Comparison of ENCODE assay signal across 15 cellular contexts in the genomic region with DNA sequence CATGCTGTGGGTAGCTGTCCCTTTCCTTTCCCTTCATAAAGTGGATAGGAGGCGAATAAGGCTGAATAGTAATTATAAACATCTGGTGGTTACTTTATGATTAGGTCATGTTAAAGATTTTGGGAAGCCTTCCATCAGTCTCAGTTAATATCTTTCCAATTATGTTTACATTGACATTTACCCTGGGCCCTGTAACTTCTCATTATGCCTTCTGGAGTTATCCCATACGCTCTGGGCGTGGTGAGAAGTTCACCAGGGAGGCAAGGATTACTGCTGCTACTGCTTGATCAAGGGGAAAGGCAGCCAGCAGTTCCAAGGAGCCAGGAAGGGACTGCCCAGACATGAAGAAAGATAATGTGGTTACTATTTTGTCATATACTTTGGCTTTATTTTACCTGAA.
DNase-seq lines count a peak whose midpoint lies in the region; ATAC-seq and TF ChIP-seq lines count a peak whose summit lies in the region.
"Had no signal": no experiment of that assay in that cellular context is flagged by ENCODE, and none has a peak within 500 bp of the region (broad histone marks: within the 10 kb centered on the region; RNA-seq: fewer than 3 reads in every experiment).

No MANE protein-coding gene starts in this region.

- H3K27me3 ChIP-seq in adipocyte (replicated peaks; ENCODE audit: control insufficient read depth, insufficient read depth, low read length) (no peaks in the 10 kb centered on the region), mesendoderm (ENCODE audit: insufficient read depth, low read length, poor library complexity) (no peaks in the 10 kb centered on the region)
- H3K27me3 ChIP-seq: BE2C had no signal

- H3K4me1 ChIP-seq in adipocyte (ENCODE audit: control insufficient read depth, insufficient read depth, low read length) (peaks cover 17% of the 10 kb centered on the region), mesendoderm (ENCODE audit: control insufficient read depth, low read depth, low read length) (no peaks in the 10 kb centered on the region)
- H3K4me1 ChIP-seq: BE2C had no signal

- no peak for ATAC-seq in activated T-helper 17 cell treated with anti-CD3 and anti-CD28 coated beads, Interleukin-2, amount 50 U/mL, for 72 hours (replicated peaks)
- ATAC-seq: GM12878, HepG2 had no signal

- H3K18ac ChIP-seq in mesendoderm (ENCODE audit: low read length) = no peak overlapping the region

- H3K9ac ChIP-seq in adipocyte (ENCODE audit: low read length) (no peak overlapping the region), mesendoderm (ENCODE audit: low read length) (no peak overlapping the region)

- no peak overlapping the region for H2BK15ac ChIP-seq in mesendoderm (replicated peaks; ENCODE audit: low read depth)

- H3K27ac ChIP-seq in mesendoderm (ENCODE audit: low read depth, low read length) = no peak overlapping the region
- H3K27ac ChIP-seq: C4-2B had no signal

- H3K27me3 Mint-ChIP-seq in IgD-negative memory B cell = no peaks in the 10 kb centered on the region
- H3K27me3 Mint-ChIP-seq in activated T-helper 17 cell treated with anti-CD3 and anti-CD28 coated beads, Interleukin-2, amount 50 U/mL, for 72 hours = no peaks in the 10 kb centered on the region

- no peaks in the 10 kb centered on the region for H3K36me3 ChIP-seq in adipocyte (ENCODE audit: control insufficient read depth, insufficient read depth, low read length, severe bottlenecking)
- H3K36me3 ChIP-seq in mesendoderm (ENCODE audit: control insufficient read depth, insufficient read depth, low read length) = no peaks in the 10 kb centered on the region
- H3K36me3 ChIP-seq: BE2C had no signal

- H3K4me3 ChIP-seq in adipocyte (ENCODE audit: low read length) = no peak overlapping the region
- H3K4me3 ChIP-seq in fibroblast of mammary gland (ENCODE audit: control insufficient read depth, low read depth, low read length) = no peak overlapping the region
- H3K4me3 ChIP-seq in mesendoderm (ENCODE audit: low read length) = no peak overlapping the region
- H3K4me3 ChIP-seq: GM12878 had no signal

- H3K4ac ChIP-seq in mesendoderm (ENCODE audit: low read depth, low read length) = no peak overlapping the region

- no peaks in the 10 kb centered on the region for H3K79me2 ChIP-seq in mesendoderm (ENCODE audit: control insufficient read depth, insufficient read depth, low read length)

- peaks cover 17 to 28% (median 22%) of the 10 kb centered on the region in 3 donors for H3K4me1 Mint-ChIP-seq in IgD-negative memory B cell
- H3K4me1 Mint-ChIP-seq in activated T-helper 17 cell treated with anti-CD3 and anti-CD28 coated beads, Interleukin-2, amount 50 U/mL, for 72 hours = no peaks in the 10 kb centered on the region
- H3K4me1 Mint-ChIP-seq: CD4-positive, alpha-beta memory T cell; H9 had no signal

- H4K5ac ChIP-seq in mesendoderm (ENCODE audit: low read length) = no peak overlapping the region

- no peak overlapping the region for H2AK5ac ChIP-seq in mesendoderm (ENCODE audit: low read length)

- H2BK5ac ChIP-seq in mesendoderm (ENCODE audit: low read length) = no peak overlapping the region

- no peaks in the 10 kb centered on the region for H3K9me3 ChIP-seq in adipocyte (ENCODE audit: control insufficient read depth, low read length)
- H3K9me3 ChIP-seq: BE2C had no signal

- H3K27ac Mint-ChIP-seq in IgD-negative memory B cell = peak overlapping the region in 2 of 3 donors; percentile 39 to 80
- H3K27ac Mint-ChIP-seq in activated T-helper 17 cell treated with anti-CD3 and anti-CD28 coated beads, Interleukin-2, amount 50 U/mL, for 72 hours = no peak overlapping the region
- H3K27ac Mint-ChIP-seq: CD4-positive, alpha-beta memory T cell; H9 had no signal

- H4K8ac ChIP-seq in mesendoderm (ENCODE audit: low read depth, low read length) = no peak overlapping the region

- WGBS in mesendoderm (ENCODE audit: extremely low coverage, insufficient coverage, low lambda C conversion rate) = no CpG with 5 or more reads among the region's 3 CpGs

- no peaks in the 10 kb centered on the region for H3K79me1 ChIP-seq in mesendoderm (ENCODE audit: low read length)

- no peak overlapping the region for H3K4me2 ChIP-seq in mesendoderm (ENCODE audit: low read length)

- peaks cover 16% of the 10 kb centered on the region for H3K36me3 Mint-ChIP-seq in IgD-negative memory B cell
- no peaks in the 10 kb centered on the region for H3K36me3 Mint-ChIP-seq in activated T-helper 17 cell treated with anti-CD3 and anti-CD28 coated beads, Interleukin-2, amount 50 U/mL, for 72 hours (ENCODE audit: low read depth)
- H3K36me3 Mint-ChIP-seq: CD4-positive, alpha-beta memory T cell had no signal

- no peaks in the 10 kb centered on the region for H3K9me3 Mint-ChIP-seq in IgD-negative memory B cell
- no peaks in the 10 kb centered on the region for H3K9me3 Mint-ChIP-seq in activated T-helper 17 cell treated with anti-CD3 and anti-CD28 coated beads, Interleukin-2, amount 50 U/mL, for 72 hours

- H2BK120ac ChIP-seq in mesendoderm (ENCODE audit: low read depth, low read length) = no peak overlapping the region

- no peak overlapping the region for H3K56ac ChIP-seq in mesendoderm (ENCODE audit: low read length)

- H3K4me3 Mint-ChIP-seq in IgD-negative memory B cell = no peak overlapping the region
- H3K4me3 Mint-ChIP-seq in activated T-helper 17 cell treated with anti-CD3 and anti-CD28 coated beads, Interleukin-2, amount 50 U/mL, for 72 hours = no peak overlapping the region
- H3K4me3 Mint-ChIP-seq: CD4-positive, alpha-beta memory T cell; H9 had no signal

- TF ChIP-seq CTCF in fibroblast of mammary gland (conservative IDR thresholded peaks at IDR 0.05; ENCODE audit: control insufficient read depth, insufficient read depth, low read depth, low read length) = no peak

- peak; percentile 32 for DNase-seq in adipocyte (ENCODE audit: low read depth)
- peak; percentile 63 for DNase-seq in fibroblast of mammary gland (ENCODE audit: low read depth)
- no peak for DNase-seq in NCI-H2227 treated with DMSO at 0.1 percent for 48 hours (lab: John Stamatoyannopoulos, UW)
- no peak for DNase-seq in DMS 273 (lab: John Stamatoyannopoulos, UW; ENCODE audit: unreplicated experiment)
- DNase-seq in mesendoderm = no peak
- DNase-seq: BE2C; CD4-positive, alpha-beta memory T cell; COR-L47; GOT3; H9 had no signal

- no peak overlapping the region for H3K23ac ChIP-seq in mesendoderm (ENCODE audit: low read length)

Comparison
In these comparisons a context has a peak if more than half of its experiments do, and no peak if none do; other contexts are left out.
1. DNase-seq: peak in adipocyte (single experiment) and fibroblast of mammary gland (single experiment); none in NCI-H2227 treated with DMSO at 0.1 percent for 48 hours (single experiment), DMS 273 (single experiment) and mesendoderm (single experiment).